ENCODE assay signal across 15 cellular contexts in the genomic region with DNA sequence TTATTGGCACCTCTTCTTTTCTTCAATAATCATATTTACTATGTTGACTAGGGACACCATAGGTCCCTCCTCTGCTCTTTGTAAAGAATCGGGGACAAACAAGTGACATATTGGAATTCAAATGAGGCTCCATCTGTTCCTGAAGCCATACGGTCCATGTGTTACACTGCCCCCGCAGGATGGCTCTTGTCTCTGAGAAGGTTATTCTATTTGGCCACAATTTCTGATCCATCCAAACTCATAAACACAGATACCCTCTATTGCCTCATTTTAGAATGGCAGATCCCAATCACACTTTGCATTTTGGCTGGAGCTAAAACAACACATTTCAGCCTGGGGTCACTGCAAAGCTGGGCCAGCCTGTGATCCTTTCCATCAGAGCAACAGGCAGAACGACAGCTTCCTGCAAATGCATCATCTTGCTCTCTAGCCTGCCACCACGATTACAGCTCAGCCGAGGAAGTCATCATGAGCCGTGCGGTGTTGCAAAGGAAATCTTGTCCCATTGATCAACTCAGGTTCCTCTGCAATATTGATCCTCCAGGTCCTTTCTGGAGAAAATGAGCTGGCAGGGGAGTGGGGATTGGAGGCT.
DNase-seq lines count a peak whose midpoint lies in the region; ATAC-seq and TF ChIP-seq lines count a peak whose summit lies in the region.
"Had no signal": no experiment of that assay in that cellular context is flagged by ENCODE, and none has a peak within 500 bp of the region (broad histone marks: within the 10 kb centered on the region; RNA-seq: fewer than 3 reads in every experiment).

No MANE protein-coding gene starts in this region.

- no peak overlapping the region for H3K4me3 ChIP-seq in PC-3 (ENCODE audit: low read length)

- DNase-seq in NCI-H82 (lab: John Stamatoyannopoulos, UW): peak; percentile 48
- DNase-seq in NCI-H82 treated with DMSO at 0.1 percent for 48 hours (lab: John Stamatoyannopoulos, UW; ENCODE audit: unreplicated experiment): no peak
- no peak for DNase-seq in PC-3
- peak; percentile 47 for DNase-seq in glutamatergic neuron
- no peak for DNase-seq in stimulated activated naive B cell treated with anti-CD40 and anti-IgM and Interleukin-4, amounts not matched to agents 10 μg/mL and 1 μg/mL and 100 μg/mL, for 72 hours
- no peak for DNase-seq in cardiac septum (ENCODE audit: low spot score)
- no peak for DNase-seq in activated naive CD4-positive, alpha-beta T cell treated with anti-CD3 and anti-CD28 coated beads, Interleukin-2, amount 50 U/mL, for 16 hours
- DNase-seq: activated CD4-positive, CD25-positive, alpha-beta regulatory T cell treated with anti-CD3 and anti-CD28 coated beads, Interleukin-2, amount 50 U/mL, for 72 hours; activated T-cell treated with anti-CD3 and anti-CD28 coated beads, Interleukin-2, amount 50 U/mL, for 1 hour; amniotic stem cell; DMS153; NCI-H1436; NCI-H748 treated with DMSO at 0.1 percent for 48 hours; trophoblast cell had no signal

- peaks cover 17% of the 10 kb centered on the region for H3K9me3 Mint-ChIP-seq in glutamatergic neuron (ENCODE audit: unreplicated experiment)
- peaks cover 5 to 8% of the 10 kb centered on the region in 2 donors for H3K9me3 Mint-ChIP-seq in stimulated activated naive B cell treated with anti-CD40 and anti-IgM and Interleukin-4, amounts not matched to agents 10 μg/mL and 1 μg/mL and 100 μg/mL, for 72 hours

- no TSS peak for BruUV-seq in PC-3 (replicated peaks; lab: Mats Ljungman, UMichigan)

- H3K9me3 ChIP-seq in PC-3 (ENCODE audit: low read length): no peaks in the 10 kb centered on the region

- H3K9ac ChIP-seq in PC-3 (ENCODE audit: low read length): no peak overlapping the region

- H3K4me3 Mint-ChIP-seq in glutamatergic neuron (ENCODE audit: unreplicated experiment): peak overlapping the region; percentile 84
- H3K4me3 Mint-ChIP-seq in stimulated activated naive B cell treated with anti-CD40 and anti-IgM and Interleukin-4, amounts not matched to agents 10 μg/mL and 1 μg/mL and 100 μg/mL, for 72 hours: peak overlapping the region in 1 of 2 donors; percentile 11

- H3K36me3 ChIP-seq in PC-3 (ENCODE audit: low read depth, low read length): no peaks in the 10 kb centered on the region

- no peaks in the 10 kb centered on the region for H3K27me3 ChIP-seq in PC-3 (ENCODE audit: low read length)

- ATAC-seq in PC-3 (no peak), GM18858 (IDR thresholded peaks at IDR 0.05; ENCODE audit: unreplicated experiment) (no peak)
- ATAC-seq in stimulated activated naive B cell treated with anti-CD40 and anti-IgM and Interleukin-4, amounts not matched to agents 10 μg/mL and 1 μg/mL and 100 μg/mL, for 72 hours (replicated peaks): peak; percentile 33 to 48

- H3K27me3 Mint-ChIP-seq in glutamatergic neuron (ENCODE audit: unreplicated experiment): peaks cover 9% of the 10 kb centered on the region
- H3K27me3 Mint-ChIP-seq in stimulated activated naive B cell treated with anti-CD40 and anti-IgM and Interleukin-4, amounts not matched to agents 10 μg/mL and 1 μg/mL and 100 μg/mL, for 72 hours: no peaks in the 10 kb centered on the region

- TF ChIP-seq CTCF in PC-3 (conservative IDR thresholded peaks at IDR 0.05; ENCODE audit: low read depth, low read length) (peak; percentile 38), glutamatergic neuron (IDR thresholded peaks at IDR 0.05; ENCODE audit: partially characterized antibody, unreplicated experiment) (no peak)

- no peak overlapping the region for H3K4me2 ChIP-seq in PC-3 (ENCODE audit: low read length)

- H3K4me1 Mint-ChIP-seq in glutamatergic neuron (ENCODE audit: low read depth, unreplicated experiment): peaks cover 64% of the 10 kb centered on the region
- peaks cover 21 to 38% of the 10 kb centered on the region in 2 donors for H3K4me1 Mint-ChIP-seq in stimulated activated naive B cell treated with anti-CD40 and anti-IgM and Interleukin-4, amounts not matched to agents 10 μg/mL and 1 μg/mL and 100 μg/mL, for 72 hours

- H3K9me2 ChIP-seq in PC-3 (replicated peaks; ENCODE audit: low read length): no peaks in the 10 kb centered on the region

- H3K79me2 ChIP-seq in PC-3 (ENCODE audit: low read length): no peaks in the 10 kb centered on the region

- H4K20me1 ChIP-seq in PC-3 (ENCODE audit: low read length): no peaks in the 10 kb centered on the region

- H3K4me1 ChIP-seq in PC-3 (ENCODE audit: insufficient read depth, low read length): no peaks in the 10 kb centered on the region

- POLR2A ChIA-PET in PC-3 (lab: Charles Lee; ENCODE audit: unreplicated experiment): no interaction called here

- CTCF ChIA-PET in PC-3 (lab: Charles Lee): no interaction called here

- H3K27ac Mint-ChIP-seq in glutamatergic neuron (ENCODE audit: unreplicated experiment): peak overlapping the region; percentile 99
- H3K27ac Mint-ChIP-seq in stimulated activated naive B cell treated with anti-CD40 and anti-IgM and Interleukin-4, amounts not matched to agents 10 μg/mL and 1 μg/mL and 100 μg/mL, for 72 hours: no peak overlapping the region

- no peak overlapping the region for H2AFZ ChIP-seq in PC-3 (ENCODE audit: low read length)

- no peak overlapping the region for H3K27ac ChIP-seq in PC-3 (ENCODE audit: low read length)

- H3K36me3 Mint-ChIP-seq in glutamatergic neuron (ENCODE audit: unreplicated experiment): peaks cover 4% of the 10 kb centered on the region
- peaks cover 7% of the 10 kb centered on the region in 2 donors for H3K36me3 Mint-ChIP-seq in stimulated activated naive B cell treated with anti-CD40 and anti-IgM and Interleukin-4, amounts not matched to agents 10 μg/mL and 1 μg/mL and 100 μg/mL, for 72 hours

- no peaks in the 10 kb centered on the region for H3F3A ChIP-seq in PC-3 (ENCODE audit: low read length, unreplicated experiment)

- intact Hi-C loops in PC-3 (cut with micrococcal nuclease): no loop called here
- intact Hi-C loops in cardiac septum (cut with DNase I): no loop called here

Comparison
In these comparisons a context has a peak if more than half of its experiments do, and no peak if none do; other contexts are left out.
1. DNase-seq: peak in NCI-H82 (single experiment) and glutamatergic neuron (single experiment); none in NCI-H82 treated with DMSO at 0.1 percent for 48 hours (single experiment), PC-3 (single experiment), stimulated activated naive B cell treated with anti-CD40 and anti-IgM and Interleukin-4, amounts not matched to agents 10 μg/mL and 1 μg/mL and 100 μg/mL, for 72 hours (single experiment), cardiac septum (single experiment) and activated naive CD4-positive, alpha-beta T cell treated with anti-CD3 and anti-CD28 coated beads, Interleukin-2, amount 50 U/mL, for 16 hours (single experiment).
2. ATAC-seq: peak in stimulated activated naive B cell treated with anti-CD40 and anti-IgM and Interleukin-4, amounts not matched to agents 10 μg/mL and 1 μg/mL and 100 μg/mL, for 72 hours (2 of 2); none in PC-3 (single experiment) and GM18858 (single experiment).